Comparison of ENCODE assay signal across 8 cellular contexts in the genomic region with DNA sequence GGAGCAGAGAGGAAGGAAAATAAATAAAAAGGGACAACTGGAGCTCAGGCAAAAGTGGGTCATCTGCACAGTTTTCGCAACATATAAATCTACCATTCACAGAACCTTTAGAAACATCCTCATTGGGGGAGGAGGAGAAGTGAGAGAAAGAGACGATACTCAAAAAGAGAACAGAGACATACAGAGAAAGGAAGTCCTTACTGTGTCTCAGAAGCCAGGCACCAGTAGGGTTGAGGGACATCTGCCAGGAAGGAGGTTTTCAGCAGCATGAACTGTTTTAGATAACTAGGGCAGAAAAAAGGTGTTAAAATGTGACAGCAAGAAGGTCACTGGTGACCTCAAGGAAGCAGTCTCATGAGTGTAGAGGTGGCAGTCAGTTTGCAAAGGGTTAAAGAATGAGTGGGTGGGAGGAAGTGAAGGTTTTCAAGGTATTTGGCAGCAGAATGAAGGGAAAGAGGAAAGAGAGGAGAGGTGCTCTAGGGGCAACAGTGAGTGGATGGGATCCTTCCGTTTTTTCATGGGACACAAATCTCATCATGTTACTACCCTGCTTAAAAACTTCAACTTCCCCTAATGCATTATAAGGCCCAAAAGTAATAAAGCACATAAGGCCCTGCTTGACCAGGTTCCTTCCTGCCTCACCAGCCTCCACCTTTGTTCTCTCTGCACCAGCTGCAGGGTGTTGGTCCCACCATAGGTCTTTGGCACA. TPM values are rescaled to one million over a fixed set of nuclear protein-coding genes. Genes with fewer than 3 reads are reported as not detected.
DNase-seq lines count a peak whose midpoint lies in the region; ATAC-seq and TF ChIP-seq lines count a peak whose summit lies in the region.

No MANE protein-coding gene starts in this region.

- H3K4me1 Mint-ChIP-seq in activated naive CD8-positive, alpha-beta T cell treated with anti-CD3 and anti-CD28 coated beads, Interleukin-2, amount 10 ng/mL, durations not matched to agents 7 days and 5 days: peaks cover 42% of the 10 kb centered on the region

- peak; percentile 96 for ATAC-seq in GM19455 (IDR thresholded peaks at IDR 0.05; ENCODE audit: unreplicated experiment)
- peak; percentile 88 for ATAC-seq in HG03378 (IDR thresholded peaks at IDR 0.05; ENCODE audit: unreplicated experiment)
- ATAC-seq in activated naive CD8-positive, alpha-beta T cell treated with anti-CD3 and anti-CD28 coated beads, Interleukin-2, amount 10 ng/mL, durations not matched to agents 7 days and 5 days (ENCODE audit: low read depth): peak; percentile 81

- H3K9me3 Mint-ChIP-seq in activated naive CD8-positive, alpha-beta T cell treated with anti-CD3 and anti-CD28 coated beads, Interleukin-2, amount 10 ng/mL, durations not matched to agents 7 days and 5 days: no peaks in the 10 kb centered on the region

- H3K79me2 ChIP-seq in DOHH2 (ENCODE audit: control insufficient read depth, low read length) (peaks cover 98% of the 10 kb centered on the region), smooth muscle cell (ENCODE audit: low read depth) (peaks cover 96% of the 10 kb centered on the region)

- H3K4me2 ChIP-seq in DOHH2 (ENCODE audit: low read length) (peak overlapping the region; percentile 58), smooth muscle cell (peak overlapping the region; percentile 22)

- H2AFZ ChIP-seq in smooth muscle cell (ENCODE audit: low read depth): no peak overlapping the region

- no peak overlapping the region for H3K4me3 Mint-ChIP-seq in activated naive CD8-positive, alpha-beta T cell treated with anti-CD3 and anti-CD28 coated beads, Interleukin-2, amount 10 ng/mL, durations not matched to agents 7 days and 5 days

- TF ChIP-seq CTCF in DOHH2 (IDR thresholded peaks at IDR 0.05; ENCODE audit: low read depth, low read length, poor library complexity, severe bottlenecking) (no peak), smooth muscle cell (IDR thresholded peaks at IDR 0.05; ENCODE audit: borderline replicate concordance, insufficient read depth, poor library complexity, severe bottlenecking) (no peak)

- peaks cover 9% of the 10 kb centered on the region; the same call in 1 of the 2 replicates for H3F3A ChIP-seq in DOHH2 (ENCODE audit: control insufficient read depth, insufficient read depth)
- H3F3A ChIP-seq in smooth muscle cell (ENCODE audit: low read depth): no peaks in the 10 kb centered on the region

- H3K4me1 ChIP-seq in DOHH2 (ENCODE audit: control insufficient read depth, low read length) (peaks cover 91% of the 10 kb centered on the region), smooth muscle cell (ENCODE audit: low read depth) (no peaks in the 10 kb centered on the region)

- no peak overlapping the region for H3K27ac Mint-ChIP-seq in activated naive CD8-positive, alpha-beta T cell treated with anti-CD3 and anti-CD28 coated beads, Interleukin-2, amount 10 ng/mL, durations not matched to agents 7 days and 5 days

- peaks cover 5% of the 10 kb centered on the region for H3K36me3 Mint-ChIP-seq in activated naive CD8-positive, alpha-beta T cell treated with anti-CD3 and anti-CD28 coated beads, Interleukin-2, amount 10 ng/mL, durations not matched to agents 7 days and 5 days

- H3K9ac ChIP-seq in smooth muscle cell (ENCODE audit: low read depth): no peak overlapping the region

- H3K27me3 ChIP-seq in DOHH2 (ENCODE audit: control insufficient read depth, low read length): no peaks in the 10 kb centered on the region
- H3K27me3 ChIP-seq in smooth muscle cell (ENCODE audit: low read depth): no peaks in the 10 kb centered on the region

- no peaks in the 10 kb centered on the region for H3K9me2 ChIP-seq in DOHH2 (replicated peaks; ENCODE audit: control insufficient read depth, low read length)

- DNase-seq in activated naive CD8-positive, alpha-beta T cell treated with anti-CD3 and anti-CD28 coated beads, Interleukin-2, amount 10 ng/mL, durations not matched to agents 7 days and 5 days: no peak
- no peak for DNase-seq in smooth muscle cell (lab: John Stamatoyannopoulos, UW; ENCODE audit: unreplicated experiment)
- no peak for DNase-seq in T-helper 9 cell
- DNase-seq in DMS79 treated with DMSO at 0.1 percent for 48 hours (lab: John Stamatoyannopoulos, UW): no peak
- no peak for DNase-seq in NCI-H226

- no peaks in the 10 kb centered on the region for H3K27me3 Mint-ChIP-seq in activated naive CD8-positive, alpha-beta T cell treated with anti-CD3 and anti-CD28 coated beads, Interleukin-2, amount 10 ng/mL, durations not matched to agents 7 days and 5 days

- no peaks in the 10 kb centered on the region for H3K36me3 ChIP-seq in DOHH2 (ENCODE audit: control insufficient read depth, low read length)
- H3K36me3 ChIP-seq in smooth muscle cell (ENCODE audit: low read depth): no peaks in the 10 kb centered on the region

- H3K9me3 ChIP-seq in DOHH2 (ENCODE audit: control insufficient read depth, insufficient read depth, low read length) (no peaks in the 10 kb centered on the region), smooth muscle cell (replicated peaks; ENCODE audit: low read depth) (no peaks in the 10 kb centered on the region)

- H3K27ac ChIP-seq in DOHH2 (ENCODE audit: low read depth, low read length) (peak overlapping the region; percentile 65), smooth muscle cell (ENCODE audit: low read depth) (peak overlapping the region; percentile 2)

- POLR2A ChIA-PET in activated naive CD8-positive, alpha-beta T cell treated with anti-CD3 and anti-CD28 coated beads, Interleukin-2, amount 10 ng/mL, durations not matched to agents 7 days and 5 days (lab: Charles Lee): interaction anchor here (2.0 kb wide), 1 partner anchor 9 kb away, joined by 7 read pairs; the partner anchor contains the start of gene JAK1

- H4K20me1 ChIP-seq in DOHH2 (ENCODE audit: control insufficient read depth, insufficient read depth, low read depth, low read length): peaks cover 41% of the 10 kb centered on the region
- peaks cover 96% of the 10 kb centered on the region for H4K20me1 ChIP-seq in smooth muscle cell (ENCODE audit: low read depth)

- H3K4me3 ChIP-seq in DOHH2 (ENCODE audit: low read length) (peak overlapping the region; percentile 34), smooth muscle cell (no peak overlapping the region)

- WGBS in smooth muscle cell (ENCODE audit: low lambda C conversion rate): 77% methylated on average over 3 of the region's 3 CpGs

RNA-seq across cellular contexts. Expression of gene JAK1, which starts 9.5 kb away (rescaled TPM):
- 100 to 1,000 TPM; 213 to 236 TPM for total RNA-seq in activated naive CD8-positive, alpha-beta T cell treated with anti-CD3 and anti-CD28 coated beads, Interleukin-2, amount 10 ng/mL, durations not matched to agents 7 days and 5 days
- 101 and 110 TPM in 2 replicates for total RNA-seq in smooth muscle cell
- polyA plus RNA-seq in smooth muscle cell: 44.9 and 52.4 TPM in 2 replicates
